30 cellular contexts compared by ENCODE assay signal in genomic region chr1:43312212-43312623, GRCh38. TPM values are rescaled to one million over a fixed set of nuclear protein-coding genes. Genes with fewer than 3 reads are reported as not detected.
"Had no signal": no experiment of that assay in that cellular context is flagged by ENCODE, and none has a peak within 500 bp of the region (broad histone marks: within the 10 kb centered on the region; RNA-seq: fewer than 3 reads in every experiment).

No MANE protein-coding gene starts in this region.

- H3K27ac ChIP-seq: epithelial cell of prostate, esophagus squamous epithelium, parathyroid adenoma, right atrium auricular region had no signal

- H3K4me2 ChIP-seq: SK-N-SH had no signal

- H3K9me3 ChIP-seq: esophagus squamous epithelium, right atrium auricular region, SK-N-SH, tibial nerve had no signal

- H3K27me3 ChIP-seq: esophagus squamous epithelium, right atrium auricular region, tibial nerve had no signal

- H3K36me3 ChIP-seq: right atrium auricular region had no signal

- H3K4me3 ChIP-seq: esophagus squamous epithelium, right atrium auricular region, tibial nerve had no signal

- H3K4me1 ChIP-seq: esophagus squamous epithelium, parathyroid adenoma had no signal

- DNase-seq: activated CD4-positive, alpha-beta memory T cell treated with anti-CD3 and anti-CD28 coated beads for 36 hours; activated CD4-positive, alpha-beta T cell treated with anti-CD3 and anti-CD28 coated beads, Interleukin-2, amount 10 ng/mL, durations not matched to agents 24 days and 14 days; activated CD4-positive, CD25-positive, alpha-beta regulatory T cell treated with anti-CD3 and anti-CD28 coated beads, Interleukin-2, amount 50 U/mL, for 72 hours; activated CD8-positive, alpha-beta memory T cell treated with anti-CD3 and anti-CD28 coated beads, Interleukin-2, amount 50 U/mL, for 4 hours; activated gamma-delta T cell; activated naive CD4-positive, alpha-beta T cell treated with anti-CD3 and anti-CD28 coated beads, Interleukin-2, amount 10 ng/mL, durations not matched to agents 7 days and 5 days; activated T-cell treated with anti-CD3 and anti-CD28 coated beads, Interleukin-2, amount 50 U/mL, for 1 hour; amniotic stem cell; central memory CD4-positive, alpha-beta T cell; endodermal cell; esophagus squamous epithelium; foreskin melanocyte; kidney glomerular epithelial cell; left ventricle myocardium superior; naive thymus-derived CD8-positive, alpha-beta T cell; occipital lobe; SK-N-SH; stimulated activated CD4-positive, alpha-beta T cell treated with anti-CD3 and anti-CD28 coated beads, Interleukin-12 subunit alpha, Interleukin-12 subunit beta, amount 100 ng/mL, for 4 hours; stimulated activated CD4-positive, alpha-beta T cell treated with anti-CD3 and anti-CD28 coated beads, Interleukin-4, amount 100 ng/mL, for 24 hours; SW 1271; T-helper 9 cell had no signal

- ATAC-seq: left ventricle myocardium superior; naive thymus-derived CD8-positive, alpha-beta T cell had no signal

- H3K9ac ChIP-seq: parathyroid adenoma, SK-N-SH had no signal

- H2AFZ ChIP-seq: parathyroid adenoma had no signal

RNA-seq across cellular contexts. Expression of gene TIE1, which starts 11.4 kb away (rescaled TPM):
- total RNA-seq: activated CD4-positive, alpha-beta memory T cell treated with anti-CD3 and anti-CD28 coated beads for 36 hours; naive thymus-derived CD8-positive, alpha-beta T cell had no signal
- polyA plus RNA-seq: naive thymus-derived CD8-positive, alpha-beta T cell had no signal

RNA-seq across cellular contexts. Expression of gene MPL, which starts 25.4 kb away (rescaled TPM):
- total RNA-seq: activated CD4-positive, alpha-beta memory T cell treated with anti-CD3 and anti-CD28 coated beads for 36 hours; activated CD4-positive, alpha-beta T cell treated with anti-CD3 and anti-CD28 coated beads, Interleukin-2, amount 10 ng/mL, durations not matched to agents 24 days and 14 days; activated CD8-positive, alpha-beta memory T cell treated with anti-CD3 and anti-CD28 coated beads for 36 hours; activated T-helper 1 cell treated with anti-CD3 and anti-CD28 coated beads, Interleukin-12 subunit alpha, Interleukin-12 subunit beta, Interleukin-2, Interleukin-4 antibody, amounts not matched to agents 30 ng/mL and 10 ng/mL and 1 ng/mL, durations not matched to agents 14 hours and 24 hours and 36 hours; esophagus squamous epithelium; naive thymus-derived CD8-positive, alpha-beta T cell; neural crest cell; occipital lobe; pulmonary artery endothelial cell; temporal lobe had no signal
- polyA plus RNA-seq: naive thymus-derived CD8-positive, alpha-beta T cell; SK-N-SH had no signal

RNA-seq across cellular contexts. Expression of gene C1orf210, which starts 26.8 kb away (rescaled TPM):
- total RNA-seq: activated CD4-positive, alpha-beta memory T cell treated with anti-CD3 and anti-CD28 coated beads for 36 hours; activated CD4-positive, alpha-beta T cell treated with anti-CD3 and anti-CD28 coated beads, Interleukin-2, amount 10 ng/mL, durations not matched to agents 24 days and 14 days; activated CD8-positive, alpha-beta memory T cell treated with anti-CD3 and anti-CD28 coated beads for 36 hours; activated T-helper 1 cell treated with anti-CD3 and anti-CD28 coated beads, Interleukin-12 subunit alpha, Interleukin-12 subunit beta, Interleukin-2, Interleukin-4 antibody, amounts not matched to agents 30 ng/mL and 10 ng/mL and 1 ng/mL, durations not matched to agents 14 hours and 24 hours and 36 hours; left ventricle myocardium superior; naive thymus-derived CD8-positive, alpha-beta T cell; neural crest cell; occipital lobe; pulmonary artery endothelial cell; right atrium auricular region; temporal lobe; tibial nerve had no signal
- polyA plus RNA-seq: SK-N-SH had no signal

RNA-seq across cellular contexts. Expression of gene TMEM125, which starts 42.4 kb away (rescaled TPM):
- total RNA-seq: activated CD4-positive, alpha-beta T cell treated with anti-CD3 and anti-CD28 coated beads, Interleukin-2, amount 10 ng/mL, durations not matched to agents 24 days and 14 days; activated CD8-positive, alpha-beta memory T cell treated with anti-CD3 and anti-CD28 coated beads for 36 hours; activated T-helper 1 cell treated with anti-CD3 and anti-CD28 coated beads, Interleukin-12 subunit alpha, Interleukin-12 subunit beta, Interleukin-2, Interleukin-4 antibody, amounts not matched to agents 30 ng/mL and 10 ng/mL and 1 ng/mL, durations not matched to agents 14 hours and 24 hours and 36 hours; left ventricle myocardium superior; naive thymus-derived CD8-positive, alpha-beta T cell; pulmonary artery endothelial cell had no signal
- polyA plus RNA-seq: SK-N-SH had no signal
